ENCODE assay signal across 31 cellular contexts in the genomic region with DNA sequence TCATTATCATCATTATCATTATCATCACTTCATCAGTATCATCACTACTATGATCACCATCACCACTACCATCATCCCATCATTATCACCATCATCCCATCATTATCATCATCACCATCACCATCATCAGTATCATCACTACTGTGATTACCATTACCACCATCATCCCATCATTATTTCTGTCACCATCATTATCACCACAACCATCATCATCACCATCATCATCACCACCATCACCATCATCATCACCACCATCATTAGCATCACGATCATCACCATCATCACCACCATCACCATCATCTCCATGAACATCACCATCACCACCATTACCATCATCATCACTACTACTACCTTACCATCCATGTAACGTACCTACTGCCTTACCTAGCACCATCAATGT.
"Had no signal": no experiment of that assay in that cellular context is flagged by ENCODE, and none has a peak within 500 bp of the region (broad histone marks: within the 10 kb centered on the region; RNA-seq: fewer than 3 reads in every experiment).

No MANE protein-coding gene starts in this region.

- H3K9me3 Mint-ChIP-seq: activated naive CD4-positive, alpha-beta T cell treated with anti-CD3 and anti-CD28 coated beads, Interleukin-2, amount 50 U/mL, for 24 hours had no signal

- H3K9me3 ChIP-seq: breast epithelium had no signal

- H3K27ac ChIP-seq: adrenal gland, breast epithelium, cardiac muscle cell, WERI-Rb-1 had no signal

- H3K4me3 ChIP-seq: adrenal gland, breast epithelium, cardiac muscle cell had no signal

- H3K36me3 ChIP-seq: adrenal gland, breast epithelium, cardiac muscle cell, WERI-Rb-1 had no signal

- DNase-seq: activated B cell treated with CpG ODN at 0.5 μM for 24 hours; activated CD4-positive, alpha-beta T cell treated with anti-CD3 and anti-CD28 coated beads for 48 hours; activated CD4-positive, alpha-beta T cell treated with anti-CD3 and anti-CD28 coated beads, Interleukin-2, amount 50 U/mL, for 1 hour; activated CD4-positive, alpha-beta T cell treated with anti-CD3 and anti-CD28 coated beads, Interleukin-2, amount 50 U/mL, for 48 hours; activated CD8-positive, alpha-beta memory T cell treated with anti-CD3 and anti-CD28 coated beads, Interleukin-2, amount 10 ng/mL, durations not matched to agents 7 days and 5 days; activated CD8-positive, alpha-beta memory T cell treated with anti-CD3 and anti-CD28 coated beads, Interleukin-2, amount 50 U/mL, for 4 hours; activated CD8-positive, alpha-beta T cell treated with anti-CD3 and anti-CD28 coated beads, Interleukin-2, amount 10 ng/mL, durations not matched to agents 7 days and 5 days; activated naive CD4-positive, alpha-beta T cell treated with anti-CD3 and anti-CD28 coated beads for 36 hours; activated naive CD8-positive, alpha-beta T cell treated with anti-CD3 and anti-CD28 coated beads for 36 hours; activated naive CD8-positive, alpha-beta T cell treated with anti-CD3 and anti-CD28 coated beads, Interleukin-2, amount 50 U/mL, for 24 hours; activated T-cell treated with anti-CD3 and anti-CD28 coated beads, Interleukin-2, amount 50 U/mL, for 48 hours; adrenal gland; amygdala; effector CD8-positive, alpha-beta T cell; foreskin fibroblast; hippocampal formation; T-helper 17 cell; T1000 had no signal

- FAIRE-seq: colon, endometrium, frontal cortex had no signal

- ATAC-seq: activated CD4-positive, CD25-positive, alpha-beta regulatory T cell treated with anti-CD3 and anti-CD28 coated beads, Interleukin-2, amount 50 U/mL, for 24 hours; activated CD8-positive, alpha-beta memory T cell treated with anti-CD3 and anti-CD28 coated beads, Interleukin-2, amount 10 ng/mL, durations not matched to agents 7 days and 5 days; activated CD8-positive, alpha-beta T cell treated with anti-CD3 and anti-CD28 coated beads, Interleukin-2, amount 10 ng/mL, durations not matched to agents 7 days and 5 days; activated naive CD8-positive, alpha-beta T cell treated with anti-CD3 and anti-CD28 coated beads, Interleukin-2, amount 50 U/mL, for 24 hours; esophagus mucosa; T-helper 17 cell had no signal

- H3K4me3 Mint-ChIP-seq: activated B cell treated with CpG ODN at 0.5 μM for 24 hours; activated CD8-positive, alpha-beta memory T cell treated with anti-CD3 and anti-CD28 coated beads, Interleukin-2, amount 10 ng/mL, durations not matched to agents 7 days and 5 days; activated CD8-positive, alpha-beta T cell treated with anti-CD3 and anti-CD28 coated beads, Interleukin-2, amount 10 ng/mL, durations not matched to agents 7 days and 5 days; activated naive CD4-positive, alpha-beta T cell treated with anti-CD3 and anti-CD28 coated beads for 36 hours; activated naive CD4-positive, alpha-beta T cell treated with anti-CD3 and anti-CD28 coated beads, Interleukin-2, amount 50 U/mL, for 24 hours; activated naive CD8-positive, alpha-beta T cell treated with anti-CD3 and anti-CD28 coated beads for 36 hours; activated naive CD8-positive, alpha-beta T cell treated with anti-CD3 and anti-CD28 coated beads, Interleukin-2, amount 50 U/mL, for 24 hours; activated T-helper 1 cell treated with anti-CD3 and anti-CD28 coated beads, Interleukin-12 subunit alpha, Interleukin-12 subunit beta, Interleukin-2, Interleukin-4 antibody, amounts not matched to agents 30 ng/mL and 10 ng/mL and 1 ng/mL, durations not matched to agents 14 hours and 24 hours and 36 hours; brain; T-helper 17 cell; T-helper 2 cell treated with Interferon-gamma antibody and Interleukin-4, amounts not matched to agents 5 μg/mL and 100 μg/mL, for 36 hours had no signal

- H3K4me1 ChIP-seq: adrenal gland, breast epithelium had no signal

- H3K27ac Mint-ChIP-seq: activated B cell treated with CpG ODN at 0.5 μM for 24 hours; activated CD8-positive, alpha-beta memory T cell treated with anti-CD3 and anti-CD28 coated beads, Interleukin-2, amount 10 ng/mL, durations not matched to agents 7 days and 5 days; activated CD8-positive, alpha-beta T cell treated with anti-CD3 and anti-CD28 coated beads, Interleukin-2, amount 10 ng/mL, durations not matched to agents 7 days and 5 days; activated naive CD4-positive, alpha-beta T cell treated with anti-CD3 and anti-CD28 coated beads for 36 hours; activated naive CD4-positive, alpha-beta T cell treated with anti-CD3 and anti-CD28 coated beads, Interleukin-2, amount 50 U/mL, for 24 hours; activated naive CD8-positive, alpha-beta T cell treated with anti-CD3 and anti-CD28 coated beads for 36 hours; activated naive CD8-positive, alpha-beta T cell treated with anti-CD3 and anti-CD28 coated beads, Interleukin-2, amount 50 U/mL, for 24 hours; activated T-helper 1 cell treated with anti-CD3 and anti-CD28 coated beads, Interleukin-12 subunit alpha, Interleukin-12 subunit beta, Interleukin-2, Interleukin-4 antibody, amounts not matched to agents 30 ng/mL and 10 ng/mL and 1 ng/mL, durations not matched to agents 14 hours and 24 hours and 36 hours; activated T-helper 2 cell treated with anti-CD3 and anti-CD28 coated beads, Interferon-gamma antibody, Interleukin-2, Interleukin-4, amounts not matched to agents 10 μg/mL and 5 μg/mL and 100 μg/mL, durations not matched to agents 14 hours and 24 hours and 36 hours; brain; T-helper 17 cell; T-helper 2 cell treated with Interferon-gamma antibody and Interleukin-4, amounts not matched to agents 5 μg/mL and 100 μg/mL, for 36 hours had no signal

- H3K27me3 Mint-ChIP-seq: activated B cell treated with CpG ODN at 0.5 μM for 24 hours; activated CD8-positive, alpha-beta memory T cell treated with anti-CD3 and anti-CD28 coated beads, Interleukin-2, amount 10 ng/mL, durations not matched to agents 7 days and 5 days; activated naive CD4-positive, alpha-beta T cell treated with anti-CD3 and anti-CD28 coated beads, Interleukin-2, amount 50 U/mL, for 24 hours; activated naive CD8-positive, alpha-beta T cell treated with anti-CD3 and anti-CD28 coated beads for 36 hours; activated naive CD8-positive, alpha-beta T cell treated with anti-CD3 and anti-CD28 coated beads, Interleukin-2, amount 50 U/mL, for 24 hours; T-helper 17 cell had no signal

- H3K4me1 Mint-ChIP-seq: activated B cell treated with CpG ODN at 0.5 μM for 24 hours; activated CD8-positive, alpha-beta memory T cell treated with anti-CD3 and anti-CD28 coated beads, Interleukin-2, amount 10 ng/mL, durations not matched to agents 7 days and 5 days; activated naive CD4-positive, alpha-beta T cell treated with anti-CD3 and anti-CD28 coated beads, Interleukin-2, amount 50 U/mL, for 24 hours; activated naive CD8-positive, alpha-beta T cell treated with anti-CD3 and anti-CD28 coated beads for 36 hours; activated naive CD8-positive, alpha-beta T cell treated with anti-CD3 and anti-CD28 coated beads, Interleukin-2, amount 50 U/mL, for 24 hours; T-helper 17 cell had no signal

- H3K27me3 ChIP-seq: adrenal gland, breast epithelium, cardiac muscle cell had no signal
